29 cellular contexts compared by ENCODE assay signal in genomic region chr2:103945083-103945482, GRCh38.
"Had no signal": no experiment of that assay in that cellular context is flagged by ENCODE, and none has a peak within 500 bp of the region (broad histone marks: within the 10 kb centered on the region; RNA-seq: fewer than 3 reads in every experiment).

No MANE protein-coding gene starts in this region.

- ATAC-seq: effector memory CD8-positive, alpha-beta T cell; esophagus mucosa; foreskin keratinocyte; gastrocnemius medialis; gastroesophageal sphincter; heart left ventricle; heart right ventricle had no signal

- H3K4me3 Mint-ChIP-seq: dendritic cell treated with granulocyte-macrophage colony-stimulating factor and Interleukin-4, amounts not matched to agents 40 ng/mL and 50 ng/mL, for 4 days; effector memory CD8-positive, alpha-beta T cell; endodermal cell had no signal

- H3K9me3 Mint-ChIP-seq: dendritic cell treated with granulocyte-macrophage colony-stimulating factor and Interleukin-4, amounts not matched to agents 40 ng/mL and 50 ng/mL, for 4 days had no signal

- H3K4me1 ChIP-seq: colonic mucosa, esophagus muscularis mucosa, esophagus squamous epithelium, foreskin keratinocyte, gastrocnemius medialis, gastroesophageal sphincter, heart left ventricle, heart right ventricle had no signal

- H3K27ac Mint-ChIP-seq: dendritic cell treated with granulocyte-macrophage colony-stimulating factor and Interleukin-4, amounts not matched to agents 40 ng/mL and 50 ng/mL, for 4 days; effector memory CD8-positive, alpha-beta T cell; endodermal cell had no signal

- H3K4me3 ChIP-seq: colonic mucosa, coronary artery, dorsolateral prefrontal cortex, esophagus muscularis mucosa, esophagus squamous epithelium, gastrocnemius medialis, gastroesophageal sphincter, heart left ventricle, heart right ventricle, hepatocyte had no signal

- H3K9me3 ChIP-seq: colonic mucosa, esophagus squamous epithelium had no signal

- H3K27me3 Mint-ChIP-seq: dendritic cell treated with granulocyte-macrophage colony-stimulating factor and Interleukin-4, amounts not matched to agents 40 ng/mL and 50 ng/mL, for 4 days; effector memory CD8-positive, alpha-beta T cell had no signal

- FAIRE-seq: endometrium, endothelial cell of umbilical vein, frontal cortex had no signal

- H3K4me2 ChIP-seq: hepatocyte had no signal

- H3K27me3 ChIP-seq: colonic mucosa, dorsolateral prefrontal cortex, esophagus muscularis mucosa, esophagus squamous epithelium, foreskin keratinocyte, gastrocnemius medialis, gastroesophageal sphincter, heart left ventricle, heart right ventricle, hepatocyte had no signal

- H2AFZ ChIP-seq: hepatocyte had no signal

- DNase-seq: colonic mucosa; cortex of kidney; dermis blood vessel endothelial cell; dorsolateral prefrontal cortex; effector CD4-positive, alpha-beta T cell; effector CD8-positive, alpha-beta T cell; effector memory CD4-positive, alpha-beta T cell; effector memory CD8-positive, alpha-beta T cell; endodermal cell; erythroblast; esophagus squamous epithelium; foreskin fibroblast; foreskin keratinocyte; foreskin melanocyte; gastrocnemius medialis; glutamatergic neuron; head of caudate nucleus; heart left ventricle; heart right ventricle had no signal

- H3K79me2 ChIP-seq: hepatocyte had no signal

- H3K4me1 Mint-ChIP-seq: endodermal cell had no signal

- H3K36me3 ChIP-seq: colonic mucosa, esophagus muscularis mucosa, esophagus squamous epithelium, gastrocnemius medialis, gastroesophageal sphincter, heart left ventricle, heart right ventricle had no signal

- H3K27ac ChIP-seq: colonic mucosa, coronary artery, dorsolateral prefrontal cortex, epithelial cell of prostate, esophagus muscularis mucosa, esophagus squamous epithelium, foreskin keratinocyte, gastrocnemius medialis, gastroesophageal sphincter, heart left ventricle, heart right ventricle, hepatocyte had no signal
